In genomic region chr6:143059616-143060353, GRCh38 we compare ENCODE assay signal across 8 cellular contexts. TPM values are rescaled to one million over a fixed set of nuclear protein-coding genes. Genes with fewer than 3 reads are reported as not detected.
A peak's percentile ranks its signal among the peaks of the same experiment; 100 is the strongest.
DNase-seq lines count a peak whose midpoint lies in the region; ATAC-seq, FAIRE-seq and TF ChIP-seq lines count a peak whose summit lies in the region.

No MANE protein-coding gene starts in this region.

- no peak overlapping the region for H3K4ac ChIP-seq in H9 (ENCODE audit: low read depth, low read length)

- H3K23me2 ChIP-seq in H9 (ENCODE audit: insufficient read length, low read depth, low read length, poor library complexity, severe bottlenecking) = peaks cover 5% of the 10 kb centered on the region

- H3K4me1 ChIP-seq in CD8-positive, alpha-beta T cell (ENCODE audit: insufficient read depth, low read length) = peaks cover 17% of the 10 kb centered on the region
- H3K4me1 ChIP-seq in H9 (ENCODE audit: insufficient read depth, low read length) = peaks cover 18% of the 10 kb centered on the region

- peak overlapping the region; percentile 92 for H3K4me3 ChIP-seq in CD8-positive, alpha-beta T cell (ENCODE audit: low read depth, low read length)

- CTCF ChIA-PET in CD8-positive, alpha-beta T cell (lab: Charles Lee) = interaction anchor here (0.9 to 1.6 kb wide), 3 partner anchors 10 to 367 kb away, joined by 5 to 6 read pairs (median 5); no protein-coding TSS in a partner anchor

- H3K56ac ChIP-seq in H9 (ENCODE audit: insufficient read length, low read depth, low read length) = no peak overlapping the region

- no peaks in the 10 kb centered on the region for H3K27me3 Mint-ChIP-seq in CD8-positive, alpha-beta T cell (ENCODE audit: low read depth)
- no peaks in the 10 kb centered on the region for H3K27me3 Mint-ChIP-seq in H9 (ENCODE audit: low read depth)
- H3K27me3 Mint-ChIP-seq in stimulated activated memory B cell treated with anti-CD40 and anti-IgM and Interleukin-4, amounts not matched to agents 10 μg/mL and 1 μg/mL and 100 μg/mL, for 72 hours = no peaks in the 10 kb centered on the region

- no peak overlapping the region for H4K5ac ChIP-seq in H9 (ENCODE audit: insufficient read length, low read depth, low read length)

- no peak overlapping the region for H2AK5ac ChIP-seq in H9 (ENCODE audit: insufficient read length, low read length)

- no peak overlapping the region for H2AFZ ChIP-seq in H9 (ENCODE audit: low read length)

- no peak overlapping the region for H4K8ac ChIP-seq in H9 (replicated peaks; ENCODE audit: insufficient read length, low read depth, low read length)

- no peak overlapping the region for H2BK120ac ChIP-seq in H9 (ENCODE audit: low read depth, low read length, poor library complexity, severe bottlenecking)

- no peak overlapping the region for H4K91ac ChIP-seq in H9 (ENCODE audit: insufficient read length, low read depth, low read length)

- no peak for TF ChIP-seq CTCF in CD8-positive, alpha-beta T cell (IDR thresholded peaks at IDR 0.05)
- TF ChIP-seq CTCF in H9 (conservative IDR thresholded peaks at IDR 0.05) = no peak

- H2BK15ac ChIP-seq in H9 (ENCODE audit: low read depth, low read length) = no peak overlapping the region

- POLR2A ChIA-PET in CD8-positive, alpha-beta T cell (lab: Charles Lee) = interaction anchor here (0.7 kb wide), 1 partner anchor 160 kb away, joined by 3 read pairs; no protein-coding TSS in a partner anchor

- no peaks in the 10 kb centered on the region for H3K27me3 ChIP-seq in CD8-positive, alpha-beta T cell (ENCODE audit: insufficient read depth, low read length)
- H3K27me3 ChIP-seq in H9 (ENCODE audit: insufficient read depth, low read length) = no peaks in the 10 kb centered on the region

- peaks cover 21% of the 10 kb centered on the region for H3K4me1 Mint-ChIP-seq in CD8-positive, alpha-beta T cell (ENCODE audit: low read depth)
- peaks cover 58% of the 10 kb centered on the region in 2 experiments for H3K4me1 Mint-ChIP-seq in H9
- peaks cover 32% of the 10 kb centered on the region for H3K4me1 Mint-ChIP-seq in stimulated activated memory B cell treated with anti-CD40 and anti-IgM and Interleukin-4, amounts not matched to agents 10 μg/mL and 1 μg/mL and 100 μg/mL, for 72 hours

- DNase-seq in CD8-positive, alpha-beta T cell = peak in 3 of 7 experiments; percentile 15 to 52 (median 18)
- DNase-seq in H9 = peak; percentile 37
- peak; percentile 75 for DNase-seq in RCC 7860 (ENCODE audit: low spot score)
- peak in 2 of 61 donors; percentile 8 for DNase-seq in caudate nucleus (lab: John Stamatoyannopoulos, UW)
- peak; percentile 41 for DNase-seq in left kidney (ENCODE audit: low read depth, low spot score)

- no peak overlapping the region for H2BK5ac ChIP-seq in H9 (ENCODE audit: insufficient read length, low read length)

- H3T11ph ChIP-seq in H9 (ENCODE audit: low read length) = no peak overlapping the region

- H3K18ac ChIP-seq in H9 (ENCODE audit: insufficient read length, low read depth, low read length) = peak overlapping the region; percentile 86

- H3K27ac Mint-ChIP-seq in CD8-positive, alpha-beta T cell = peak overlapping the region; percentile 93
- H3K27ac Mint-ChIP-seq in H9 = peak overlapping the region; percentile 92 to 98 (median 95); a peak in 6 of 7 replicates
- H3K27ac Mint-ChIP-seq in stimulated activated memory B cell treated with anti-CD40 and anti-IgM and Interleukin-4, amounts not matched to agents 10 μg/mL and 1 μg/mL and 100 μg/mL, for 72 hours = peak overlapping the region; percentile 97

- H3K4me3 Mint-ChIP-seq in CD8-positive, alpha-beta T cell = peak overlapping the region; percentile 92
- H3K4me3 Mint-ChIP-seq in H9 = peak overlapping the region; percentile 93 to 95
- peak overlapping the region; percentile 96 for H3K4me3 Mint-ChIP-seq in stimulated activated memory B cell treated with anti-CD40 and anti-IgM and Interleukin-4, amounts not matched to agents 10 μg/mL and 1 μg/mL and 100 μg/mL, for 72 hours

- peak; percentile 43 for ATAC-seq in CD8-positive, alpha-beta T cell
- no peak for ATAC-seq in stimulated activated memory B cell treated with anti-CD40 and anti-IgM and Interleukin-4, amounts not matched to agents 10 μg/mL and 1 μg/mL and 100 μg/mL, for 72 hours
- ATAC-seq in GM21390 (IDR thresholded peaks at IDR 0.05; ENCODE audit: unreplicated experiment) (no peak), GM19463 (IDR thresholded peaks at IDR 0.05; ENCODE audit: unreplicated experiment) (no peak)

- no peak overlapping the region for H2BK12ac ChIP-seq in H9 (ENCODE audit: insufficient read length, low read depth, low read length)

- H3K36me3 ChIP-seq in CD8-positive, alpha-beta T cell (ENCODE audit: insufficient read depth, low read length) = no peaks in the 10 kb centered on the region

- peaks cover 11% of the 10 kb centered on the region for H3K36me3 Mint-ChIP-seq in CD8-positive, alpha-beta T cell
- peaks cover 0 to 3% (median 2%) of the 10 kb centered on the region in 3 experiments; a peak in 6 of 7 replicates for H3K36me3 Mint-ChIP-seq in H9 (ENCODE audit: insufficient read depth in 1 of 3, low read depth in 3 of 3)
- H3K36me3 Mint-ChIP-seq in stimulated activated memory B cell treated with anti-CD40 and anti-IgM and Interleukin-4, amounts not matched to agents 10 μg/mL and 1 μg/mL and 100 μg/mL, for 72 hours = no peaks in the 10 kb centered on the region

- no peak overlapping the region for H3K9ac ChIP-seq in H9 (ENCODE audit: extremely low read depth, insufficient read length, low read length)

- no peaks in the 10 kb centered on the region for H3K9me3 ChIP-seq in CD8-positive, alpha-beta T cell (ENCODE audit: low read length)
- H3K9me3 ChIP-seq in H9 (ENCODE audit: control insufficient read depth, low read depth, low read length) = no peaks in the 10 kb centered on the region

- no CpG with 5 or more reads among the region's 8 CpGs for WGBS in H9 (ENCODE audit: extremely low coverage, insufficient read length, low lambda C conversion rate)

- peak overlapping the region; percentile 95; the same call in 1 of the 2 replicates for H3K14ac ChIP-seq in H9 (ENCODE audit: insufficient read depth, low read length)

- no peak overlapping the region for H2BK20ac ChIP-seq in H9 (ENCODE audit: low read depth, low read length, poor library complexity, severe bottlenecking)

- no peaks in the 10 kb centered on the region for H3K79me2 ChIP-seq in H9 (ENCODE audit: insufficient read depth, low read length)

- no peaks in the 10 kb centered on the region for H3K9me3 Mint-ChIP-seq in CD8-positive, alpha-beta T cell
- no peaks in the 10 kb centered on the region for H3K9me3 Mint-ChIP-seq in H9
- no peaks in the 10 kb centered on the region for H3K9me3 Mint-ChIP-seq in stimulated activated memory B cell treated with anti-CD40 and anti-IgM and Interleukin-4, amounts not matched to agents 10 μg/mL and 1 μg/mL and 100 μg/mL, for 72 hours

- FAIRE-seq in RCC 7860 (lab: Jason Lieb, UNC) = peak; percentile 79

- intact Hi-C loops in CD8-positive, alpha-beta T cell (cut with DNase I, micrococcal nuclease) = loop anchor here (1.0 to 10.0 kb wide), 6 partner anchors 113 to 1005 kb away; partner anchors contain the start of genes ADAT2 (in 1 of the 2) and PEX3 (in 1 of the 2)

- H4K20me1 ChIP-seq in H9 (ENCODE audit: control insufficient read depth, insufficient read depth, insufficient read length) = no peaks in the 10 kb centered on the region

- no peaks in the 10 kb centered on the region for H3K79me1 ChIP-seq in H9 (ENCODE audit: insufficient read depth, low read depth, low read length, poor library complexity, severe bottlenecking)

- H3K23ac ChIP-seq in H9 (ENCODE audit: insufficient read length, low read depth, low read length) = no peak overlapping the region

- H3K27ac ChIP-seq in CD8-positive, alpha-beta T cell (ENCODE audit: low read depth, low read length) = peak overlapping the region; percentile 67
- H3K27ac ChIP-seq in H9 (ENCODE audit: insufficient read length, low read depth, low read length) (no peak overlapping the region), caudate nucleus (ENCODE audit: low read depth, low read length) (peak overlapping the region; percentile 89)

- H3K4me2 ChIP-seq in H9 (ENCODE audit: insufficient read depth, insufficient read length, low read length) = peak overlapping the region; percentile 60

RNA-seq across cellular contexts. Expression of gene AIG1, which starts 0.9 kb away (rescaled TPM):
- 1 to 10 TPM; 5.0 to 7.1 TPM for total RNA-seq in CD8-positive, alpha-beta T cell
- 43.3 and 44.6 TPM in 2 replicates for total RNA-seq in H9 (2021)
